In genomic region chr1:179867493-179868330, GRCh38 we compare ENCODE assay signal across 9 cellular contexts. TPM values are rescaled to one million over a fixed set of nuclear protein-coding genes. Genes with fewer than 3 reads are reported as not detected.
DNase-seq lines count a peak whose midpoint lies in the region; ATAC-seq, FAIRE-seq and TF ChIP-seq lines count a peak whose summit lies in the region.
"Had no signal": no experiment of that assay in that cellular context is flagged by ENCODE, and none has a peak within 500 bp of the region (broad histone marks: within the 10 kb centered on the region; RNA-seq: fewer than 3 reads in every experiment).

No MANE protein-coding gene starts in this region.

- FAIRE-seq in GM19239 (lab: Jason Lieb, UNC) (peak; percentile 44), kidney (lab: Jason Lieb, UNC) (no peak)

- peak; percentile 74 for TF ChIP-seq CTCF in CD4-positive, alpha-beta T cell (IDR thresholded peaks at IDR 0.05)
- TF ChIP-seq CTCF in body of pancreas (IDR thresholded peaks at IDR 0.05) (peak; percentile 53 to 75 (median 66)), kidney (IDR thresholded peaks at IDR 0.05; ENCODE audit: borderline replicate concordance, extremely low read depth, insufficient read depth) (peak; percentile 40)

- peaks cover 37% of the 10 kb centered on the region for H3K4me1 Mint-ChIP-seq in CD4-positive, alpha-beta T cell (ENCODE audit: low read depth)

- no peak overlapping the region for H3K9ac ChIP-seq in kidney (ENCODE audit: low read length in 2 of 2)

- CTCF ChIA-PET in CD4-positive, alpha-beta T cell (lab: Charles Lee), result interaction anchor here (0.6 to 2.7 kb wide), 14 partner anchors 10 to 185 kb away, joined by 3 to 20 read pairs (median 4); partner anchors contain the start of genes CEP350, TOR1AIP1 and TOR1AIP2

- no peaks in the 10 kb centered on the region for H3K9me3 ChIP-seq in CD4-positive, alpha-beta T cell (ENCODE audit: control insufficient read depth, low read length)
- H3K9me3 ChIP-seq in body of pancreas, result no peaks in the 10 kb centered on the region
- no peaks in the 10 kb centered on the region for H3K9me3 ChIP-seq in kidney (ENCODE audit: control insufficient read depth in 1 of 2, low read length in 2 of 2)

- DNase-seq in CD4-positive, alpha-beta T cell, result peak; percentile 18 to 58 (median 40)
- DNase-seq in GM19239 (ENCODE audit: insufficient read length, low spot score) (no peak), LHCN-M2 (ENCODE audit: low read depth) (peak; percentile 50), SKM-1 treated with dmso at 0.1 percent for 144 hours (lab: John Stamatoyannopoulos, UW; ENCODE audit: unreplicated experiment) (peak; percentile 67), body of pancreas (peak; percentile 45 to 76 (median 66)), kidney (no peak), dedifferentiated amniotic fluid mesenchymal stem cell (ENCODE audit: extremely low spot score) (no peak)
- DNase-seq in stimulated activated CD8-positive, alpha-beta memory T cell treated with anti-CD3 and anti-CD28 coated beads, Interleukin-7, amount 100 ng/mL, for 4 hours (ENCODE audit: low read depth in 2 of 2), result peak; percentile 14 to 20

- H3K4me3 ChIP-seq in body of pancreas (no peak overlapping the region), kidney (ENCODE audit: low read length in 2 of 2) (no peak overlapping the region)

- H3K4me3 Mint-ChIP-seq in CD4-positive, alpha-beta T cell, result no peak overlapping the region

- no peak overlapping the region for H3K27ac ChIP-seq in CD4-positive, alpha-beta T cell (ENCODE audit: low read depth, low read length)
- H3K27ac ChIP-seq in body of pancreas (no peak overlapping the region), kidney (ENCODE audit: low read depth in 2 of 2, low read length in 2 of 2) (no peak overlapping the region)

- H3K4me1 ChIP-seq in body of pancreas, result peaks cover 38% of the 10 kb centered on the region
- H3K4me1 ChIP-seq in kidney (ENCODE audit: control insufficient read depth in 1 of 2, insufficient read depth in 1 of 2, low read depth in 1 of 2, low read length in 2 of 2), result peaks cover 0 to 7% of the 10 kb centered on the region in 2 donors

- H3K9me3 Mint-ChIP-seq in CD4-positive, alpha-beta T cell, result no peaks in the 10 kb centered on the region
- H3K9me3 Mint-ChIP-seq: IgD-negative memory B cell had no signal

- H3K27ac Mint-ChIP-seq in CD4-positive, alpha-beta T cell, result no peak overlapping the region

- peaks cover 67% of the 10 kb centered on the region for H3K36me3 Mint-ChIP-seq in CD4-positive, alpha-beta T cell (ENCODE audit: low read depth)

- peak; percentile 86 for ATAC-seq in CD4-positive, alpha-beta T cell (ENCODE audit: poor library complexity)
- peak; percentile 71 for ATAC-seq in body of pancreas

- H3K27me3 Mint-ChIP-seq in CD4-positive, alpha-beta T cell, result no peaks in the 10 kb centered on the region
- H3K27me3 Mint-ChIP-seq: IgD-negative memory B cell had no signal

- no peaks in the 10 kb centered on the region for H3K27me3 ChIP-seq in CD4-positive, alpha-beta T cell (ENCODE audit: control insufficient read depth, insufficient read depth, low read length)
- no peaks in the 10 kb centered on the region for H3K27me3 ChIP-seq in body of pancreas

- POLR2A ChIA-PET in CD4-positive, alpha-beta T cell (lab: Charles Lee), result interaction anchor here (0.9 to 2.2 kb wide), 5 partner anchors 14 to 87 kb away, joined by 3 to 7 read pairs (median 5); partner anchors contain the start of gene CEP350

- intact Hi-C loops in CD4-positive, alpha-beta T cell (cut with DNase I, micrococcal nuclease), result loop anchor here (1.0 to 5.0 kb wide), 3 partner anchors 160 to 311 kb away; no protein-coding TSS in a partner anchor
- intact Hi-C loops in body of pancreas (cut with DNase I) (loop anchor here (10.0 kb wide), 1 partner anchor 307 kb away; no protein-coding TSS in a partner anchor), kidney (cut with DNase I) (no loop called here)

- no peak for TF ChIP-seq POLR2A in body of pancreas (IDR thresholded peaks at IDR 0.05)

- 13 to 14% methylated on average over 1 of the region's 1 CpG for WGBS in body of pancreas, 2 donors

- H3K36me3 ChIP-seq in body of pancreas (replicated peaks in 1 of 2; ENCODE audit: insufficient read depth in 1 of 2, low read depth in 2 of 2) (peaks cover 9 to 15% of the 10 kb centered on the region in 2 donors), kidney (ENCODE audit: control insufficient read depth in 1 of 2, insufficient read depth in 2 of 2, low read length in 2 of 2) (peaks cover 9 to 37% of the 10 kb centered on the region in 2 donors)

RNA-seq across cellular contexts. Expression of gene TOR1AIP2, which starts 9.9 kb away (rescaled TPM):
- 10 to 100 TPM; 71.6 to 72.7 TPM for total RNA-seq in CD4-positive, alpha-beta T cell
- total RNA-seq in LHCN-M2 (2014; rRNA removed), result 85.0 and 87.5 TPM in 2 replicates
- 14.8 TPM for polyA plus RNA-seq in LHCN-M2 (2012)
- 10 to 100 TPM; 44.1 to 44.8 TPM for total RNA-seq in body of pancreas
- 80.5 TPM for total RNA-seq in kidney
- polyA plus RNA-seq in kidney (ENCODE audit: insufficient read depth, low read depth, low replicate concordance), result 13.1 TPM

RNA-seq across cellular contexts. Expression of gene TOR1AIP1, which starts 14.4 kb away (rescaled TPM):
- 10 to 100 TPM; 93.8 to 94.4 TPM for total RNA-seq in CD4-positive, alpha-beta T cell
- total RNA-seq in LHCN-M2 (2014; rRNA removed) (50.9 and 54.8 TPM in 2 replicates), body of pancreas (10 to 100 TPM; 22.7 to 29.1 TPM), kidney (44.2 TPM)
- 16.3 TPM for polyA plus RNA-seq in LHCN-M2 (2012)
- 20.8 TPM for polyA plus RNA-seq in kidney (ENCODE audit: insufficient read depth, low read depth, low replicate concordance)

Comparison
In these comparisons a context has a peak if more than half of its experiments do, and no peak if none do; other contexts are left out.
1. DNase-seq: peak in CD4-positive, alpha-beta T cell (10 of 10), LHCN-M2 (single experiment), SKM-1 treated with dmso at 0.1 percent for 144 hours (single experiment), body of pancreas (4 of 4) and stimulated activated CD8-positive, alpha-beta memory T cell treated with anti-CD3 and anti-CD28 coated beads, Interleukin-7, amount 100 ng/mL, for 4 hours (2 of 2); none in GM19239 (single experiment), kidney (single experiment) and dedifferentiated amniotic fluid mesenchymal stem cell (single experiment).
2. Peak in every context shown above with its lines, with median percentiles within 50 percentile points of each other: CTCF ChIP-seq.